In the genomic region with DNA sequence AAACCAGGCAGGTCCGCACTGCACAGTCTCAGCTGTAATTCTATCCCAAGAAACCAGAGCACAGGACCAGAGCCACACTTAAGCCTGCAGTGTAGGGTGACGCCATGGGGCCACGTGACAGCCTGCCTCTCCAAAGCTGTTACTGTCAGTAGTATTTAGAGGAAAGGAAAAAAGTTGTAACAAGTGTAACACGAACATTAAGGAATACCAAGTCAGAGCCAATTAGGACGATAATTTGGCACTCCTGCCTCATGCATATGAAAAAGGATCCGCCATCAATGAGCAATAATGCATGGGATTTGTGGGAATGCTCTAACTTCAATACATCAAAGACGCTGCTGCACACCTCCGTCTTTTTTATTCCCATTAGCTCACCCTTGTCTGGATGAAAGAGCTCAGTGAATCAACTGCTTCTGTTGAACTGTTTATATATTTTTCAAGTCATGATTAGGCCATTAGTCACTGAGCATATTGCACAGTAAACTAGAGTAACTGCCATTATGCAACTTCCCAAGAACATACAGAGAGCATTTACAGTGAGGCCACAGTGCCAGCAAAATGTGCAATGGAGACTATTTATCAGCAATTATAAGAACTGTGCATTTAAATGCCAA, we compare ENCODE assay signal across 10 cellular contexts.
DNase-seq lines count a peak whose midpoint lies in the region; ATAC-seq and TF ChIP-seq lines count a peak whose summit lies in the region.
"Had no signal": no experiment of that assay in that cellular context is flagged by ENCODE, and none has a peak within 500 bp of the region (broad histone marks: within the 10 kb centered on the region; RNA-seq: fewer than 3 reads in every experiment).

No MANE protein-coding gene starts in this region.

- H3K27me3 Mint-ChIP-seq in naive thymus-derived CD8-positive, alpha-beta T cell, result no peaks in the 10 kb centered on the region
- H3K27me3 Mint-ChIP-seq: central memory CD8-positive, alpha-beta T cell had no signal

- H3K36me3 Mint-ChIP-seq in naive thymus-derived CD8-positive, alpha-beta T cell, result peaks cover 0 to 18% (median 13%) of the 10 kb centered on the region in 3 donors

- H3K27ac ChIP-seq in epithelial cell of prostate, result peak overlapping the region; percentile 40
- H3K27ac ChIP-seq: SK-N-MC had no signal

- no peak for ATAC-seq in HG03280 (IDR thresholded peaks at IDR 0.05; ENCODE audit: unreplicated experiment)
- ATAC-seq in naive thymus-derived CD8-positive, alpha-beta T cell, result no peak

- H3K4me1 Mint-ChIP-seq in naive thymus-derived CD8-positive, alpha-beta T cell, result peaks cover 0 to 34% (median 4%) of the 10 kb centered on the region in 4 donors

- DNase-seq in GM04504 (ENCODE audit: low read depth) (peak; percentile 79), NOMO-1 treated with DMSO at 0.1 percent for 48 hours (lab: John Stamatoyannopoulos, UW; ENCODE audit: unreplicated experiment) (peak; percentile 96), epithelial cell of prostate (ENCODE audit: low read depth, low spot score) (peak; percentile 85), retinal pigment epithelial cell (ENCODE audit: low read depth) (peak; percentile 84), mucosa of gallbladder (ENCODE audit: low spot score) (no peak)
- DNase-seq in activated CD4-positive, alpha-beta T cell treated with anti-CD3 and anti-CD28 coated beads for 1 hour, result no peak
- DNase-seq in naive thymus-derived CD8-positive, alpha-beta T cell, result no peak

- POLR2A ChIA-PET in naive thymus-derived CD8-positive, alpha-beta T cell (lab: Charles Lee), result no interaction called here

- no peak overlapping the region for H3K27ac Mint-ChIP-seq in naive thymus-derived CD8-positive, alpha-beta T cell

- no peak for TF ChIP-seq CTCF in retinal pigment epithelial cell (conservative IDR thresholded peaks at IDR 0.05; ENCODE audit: low read depth, low read length)

- peak overlapping the region; percentile 11 for H3K4me3 ChIP-seq in retinal pigment epithelial cell (ENCODE audit: low read length)
- H3K4me3 ChIP-seq: SK-N-MC had no signal

- H3K4me3 Mint-ChIP-seq in naive thymus-derived CD8-positive, alpha-beta T cell, result no peak overlapping the region
- H3K4me3 Mint-ChIP-seq: central memory CD8-positive, alpha-beta T cell had no signal

- no peaks in the 10 kb centered on the region for H3K9me3 Mint-ChIP-seq in naive thymus-derived CD8-positive, alpha-beta T cell

Comparison
In these comparisons a context has a peak if more than half of its experiments do, and no peak if none do; other contexts are left out.
1. DNase-seq: peak in GM04504 (single experiment), NOMO-1 treated with DMSO at 0.1 percent for 48 hours (single experiment), epithelial cell of prostate (single experiment) and retinal pigment epithelial cell (single experiment); none in activated CD4-positive, alpha-beta T cell treated with anti-CD3 and anti-CD28 coated beads for 1 hour (single experiment), naive thymus-derived CD8-positive, alpha-beta T cell (0 of 10) and mucosa of gallbladder (single experiment).